In genomic region chr1:9224664-9225410, GRCh38 we compare ENCODE assay signal across 16 cellular contexts. TPM values are rescaled to one million over a fixed set of nuclear protein-coding genes. Genes with fewer than 3 reads are reported as not detected.
A peak's percentile ranks its signal among the peaks of the same experiment; 100 is the strongest.
DNase-seq lines count a peak whose midpoint lies in the region; ATAC-seq and TF ChIP-seq lines count a peak whose summit lies in the region.
"Had no signal": no experiment of that assay in that cellular context is flagged by ENCODE, and none has a peak within 500 bp of the region (broad histone marks: within the 10 kb centered on the region; RNA-seq: fewer than 3 reads in every experiment).

No MANE protein-coding gene starts in this region.

- no peak overlapping the region for H3K4me2 ChIP-seq in SK-N-SH

- H3K9me3 ChIP-seq in SK-N-SH (no peaks in the 10 kb centered on the region), Panc1 (ENCODE audit: control insufficient read depth, insufficient read depth, low read depth, low read length) (no peaks in the 10 kb centered on the region), gastroesophageal sphincter (no peaks in the 10 kb centered on the region), left ventricle myocardium inferior (replicated peaks) (no peaks in the 10 kb centered on the region)

- H3K4me3 ChIP-seq in SK-N-SH (ENCODE audit: low read depth in 2 of 2, low read length in 1 of 2) (no peak overlapping the region), Panc1 (ENCODE audit: low read depth in 2 of 2, low read length in 2 of 2) (no peak overlapping the region), gastroesophageal sphincter (no peak overlapping the region), left ventricle myocardium inferior (no peak overlapping the region)

- POLR2A ChIA-PET in SK-N-SH (lab: Yijun Ruan, JAX), result no interaction called here
- POLR2A ChIA-PET in Panc1 (lab: Charles Lee), result no interaction called here

- in situ Hi-C loops in Panc1 (cut with HindIII; ENCODE audit: low pct_unique_long_range_greater_than_20kb, low sequenced_read_pairs), result no loop called here

- 65% methylated on average over 8 of the region's 10 CpGs for WGBS in SK-N-SH (ENCODE audit: low lambda C conversion rate)
- WGBS in gastroesophageal sphincter (ENCODE audit: low coverage in 1 of 2), 2 donors, result 85 to 100% methylated on average over 3 to 6 of the region's 10 CpGs

- no peak; the same call in 2 of the 3 replicates for ATAC-seq in SK-N-SH treated with all-trans-retinoic acid at 6 μM for 48 hours
- 0 out of 2 replicates have a peak, but pooled peaks have one; percentile 24 for ATAC-seq in Panc1
- peak; percentile 28 for ATAC-seq in gastroesophageal sphincter
- ATAC-seq in GM21717 (IDR thresholded peaks at IDR 0.05; ENCODE audit: unreplicated experiment), result no peak
- no peak for ATAC-seq in HG03045 (IDR thresholded peaks at IDR 0.05; ENCODE audit: unreplicated experiment)
- ATAC-seq: HCT116 had no signal

- no peaks in the 10 kb centered on the region for H3K27me3 ChIP-seq in SK-N-SH (ENCODE audit: insufficient read depth)
- no peaks in the 10 kb centered on the region for H3K27me3 ChIP-seq in Panc1 (ENCODE audit: control insufficient read depth, insufficient read depth, low read length)
- peaks cover 3% of the 10 kb centered on the region for H3K27me3 ChIP-seq in gastroesophageal sphincter
- H3K27me3 ChIP-seq in left ventricle myocardium inferior (ENCODE audit: low read depth), result no peaks in the 10 kb centered on the region

- no peaks in the 10 kb centered on the region; a peak in 1 of 4 replicates for H3K4me1 ChIP-seq in SK-N-SH (ENCODE audit: control insufficient read depth in 1 of 2, insufficient read depth in 2 of 2, low read depth in 1 of 2, low read length in 1 of 2)
- H3K4me1 ChIP-seq in Panc1 (ENCODE audit: control insufficient read depth, insufficient read depth, low read length), result no peaks in the 10 kb centered on the region
- H3K4me1 ChIP-seq in gastroesophageal sphincter, result no peaks in the 10 kb centered on the region
- no peaks in the 10 kb centered on the region for H3K4me1 ChIP-seq in left ventricle myocardium inferior

- H2AFZ ChIP-seq in SK-N-SH (ENCODE audit: low read depth), result no peak overlapping the region

- H3K79me2 ChIP-seq in SK-N-SH (ENCODE audit: insufficient read depth), result no peaks in the 10 kb centered on the region

- CTCF ChIA-PET in SK-N-SH (lab: Yijun Ruan, JAX) (interaction anchor here (0.9 to 2.0 kb wide), 3 partner anchors 9 to 114 kb away, joined by 3 to 14 read pairs (median 4); partner anchors contain the start of gene H6PD), Panc1 (lab: Charles Lee) (no interaction called here)

- no peak for TF ChIP-seq RAD21 in SK-N-SH (IDR thresholded peaks at IDR 0.05; ENCODE audit: low read length)

- TF ChIP-seq CTCF in SK-N-SH (IDR thresholded peaks at IDR 0.05) (no peak), Panc1 (IDR thresholded peaks at IDR 0.05) (no peak), gastroesophageal sphincter (IDR thresholded peaks at IDR 0.05) (no peak), left ventricle myocardium inferior (IDR thresholded peaks at IDR 0.05; ENCODE audit: borderline replicate concordance) (no peak)

- no peaks in the 10 kb centered on the region for H3K36me3 ChIP-seq in SK-N-SH (replicated peaks in 1 of 2; ENCODE audit: control insufficient read depth in 1 of 2, insufficient read depth in 2 of 2, low read length in 1 of 2)
- H3K36me3 ChIP-seq in Panc1 (ENCODE audit: control insufficient read depth, insufficient read depth, low read length), result no peaks in the 10 kb centered on the region
- H3K36me3 ChIP-seq in gastroesophageal sphincter, result no peaks in the 10 kb centered on the region
- no peaks in the 10 kb centered on the region for H3K36me3 ChIP-seq in left ventricle myocardium inferior

- H3K9me2 ChIP-seq in SK-N-SH, result no peaks in the 10 kb centered on the region

- BruUV-seq in Panc1 (replicated peaks; lab: Mats Ljungman, UMichigan), result no TSS peak

- TF ChIP-seq POLR2A in gastroesophageal sphincter (IDR thresholded peaks at IDR 0.05), result no peak

- H4K20me1 ChIP-seq in SK-N-SH (ENCODE audit: insufficient read depth), result no peaks in the 10 kb centered on the region

- no peaks in the 10 kb centered on the region for H3F3A ChIP-seq in SK-N-SH (replicated peaks; ENCODE audit: insufficient read depth)

- H3K9ac ChIP-seq in SK-N-SH, result no peak overlapping the region

- intact Hi-C loops in Panc1 (cut with micrococcal nuclease; ENCODE audit: unreplicated experiment), result no loop called here
- intact Hi-C loops in left ventricle myocardium inferior (cut with micrococcal nuclease), result no loop called here

- TF ChIP-seq EP300 in SK-N-SH (IDR thresholded peaks at IDR 0.05; ENCODE audit: borderline replicate concordance in 1 of 2, low read depth in 1 of 2, low read length in 1 of 2) (no peak), gastroesophageal sphincter (IDR thresholded peaks at IDR 0.05) (no peak)

- DNase-seq in SK-N-SH, result no peak
- no peak for DNase-seq in Panc1 (ENCODE audit: low read depth, low spot score)
- DNase-seq in left ventricle myocardium inferior, result no peak
- DNase-seq in SKM-1 (lab: John Stamatoyannopoulos, UW; ENCODE audit: unreplicated experiment), result no peak
- DNase-seq: AML-193; C1 segment of cervical spinal cord; Calu3; CD4-positive, alpha-beta T cell; DMS 273 treated with DMSO at 0.1 percent for 48 hours; KBM-7 had no signal

- H3K27ac ChIP-seq in SK-N-SH (ENCODE audit: low read depth in 2 of 2, low read length in 1 of 2) (no peak overlapping the region), Panc1 (ENCODE audit: low read length) (no peak overlapping the region), gastroesophageal sphincter (no peak overlapping the region), left ventricle myocardium inferior (replicated peaks) (no peak overlapping the region)
- H3K27ac ChIP-seq: 22Rv1 had no signal

TF ChIP-seq in SK-N-SH, 30 proteins besides CTCF, POLR2A, EP300 and RAD21:
- TF ChIP-seq REST (IDR thresholded peaks at IDR 0.05; ENCODE audit: low read depth, low read length) (peak; percentile 71), SIN3A (IDR thresholded peaks at IDR 0.05; ENCODE audit: borderline replicate concordance, low read depth, low read length) (no peak)
TF ChIP-seq in SK-N-SH: peak in this region for 1.

TF ChIP-seq in SK-N-SH treated with all-trans-retinoic acid at 6 μM for 48 hours, 23 proteins besides CTCF, POLR2A, EP300 and RAD21:
- TF ChIP-seq TOX (CRISPR knock-in tag; IDR thresholded peaks at IDR 0.05; ENCODE audit: borderline replicate concordance), result no peak
- TF ChIP-seq ZC3H10 (CRISPR knock-in tag; IDR thresholded peaks at IDR 0.05), result no peak
- no peak for TF ChIP-seq POU6F1 (CRISPR knock-in tag; IDR thresholded peaks at IDR 0.05; ENCODE audit: borderline replicate concordance, low read depth)
- no peak for TF ChIP-seq CSDC2 (CRISPR knock-in tag; IDR thresholded peaks at IDR 0.05)
- TF ChIP-seq TSHZ2 (CRISPR knock-in tag; IDR thresholded peaks at IDR 0.05), result no peak
- no peak for TF ChIP-seq CREB5 (CRISPR knock-in tag; IDR thresholded peaks at IDR 0.05; ENCODE audit: low read depth)
- no peak for TF ChIP-seq RARB (CRISPR knock-in tag; IDR thresholded peaks at IDR 0.05)

RNA-seq across cellular contexts. Expression of gene H6PD, which starts 9.7 kb away (rescaled TPM):
- 16.2 and 19.1 TPM in 2 replicates for polyA plus RNA-seq in SK-N-SH (2012; rRNA removed)
- polyA plus RNA-seq in SK-N-SH (2012; cell fraction: cytosol; rRNA removed), result 10.0 and 13.9 TPM in 2 replicates
- 23.2 and 26.0 TPM in 2 replicates for polyA plus RNA-seq in SK-N-SH (2012; cell fraction: nucleus; rRNA removed)
- 23.5 TPM for total RNA-seq in Panc1 (2021; ENCODE audit: unreplicated experiment)
- 17.7 TPM for polyA plus RNA-seq in Panc1 (2012; ENCODE audit: insufficient read length)
- total RNA-seq in gastroesophageal sphincter, result 10 to 100 TPM; 27.0 to 62.2 (median 44.0) TPM
- 21.9 TPM for total RNA-seq in left ventricle myocardium inferior

Comparison
In these comparisons a context has a peak if more than half of its experiments do, and no peak if none do; other contexts are left out.
1. ATAC-seq: peak in Panc1 (single experiment) and gastroesophageal sphincter (single experiment); none in SK-N-SH treated with all-trans-retinoic acid at 6 μM for 48 hours (single experiment), GM21717 (single experiment) and HG03045 (single experiment).